ENCODE assay signal across 8 cellular contexts in genomic region chr19:43131281-43131842, GRCh38. TPM values are rescaled to one million over a fixed set of nuclear protein-coding genes. Genes with fewer than 3 reads are reported as not detected.
"Had no signal": no experiment of that assay in that cellular context is flagged by ENCODE, and none has a peak within 500 bp of the region (broad histone marks: within the 10 kb centered on the region; RNA-seq: fewer than 3 reads in every experiment).

No MANE protein-coding gene starts in this region.

RNA-seq across cellular contexts. Expression of gene PSG2, which starts 48.9 kb away (rescaled TPM):
- total RNA-seq: activated CD4-positive, alpha-beta T cell treated with anti-CD3 and anti-CD28 coated beads, Interleukin-2, amount 10 ng/mL, durations not matched to agents 7 days and 5 days; activated naive CD4-positive, alpha-beta T cell treated with anti-CD3 and anti-CD28 coated beads, Interleukin-2, amount 50 U/mL, for 72 hours; activated T-cell treated with anti-CD3 and anti-CD28 coated beads, Interleukin-2, amount 50 U/mL, for 72 hours; esophagus squamous epithelium; posterior vena cava; right atrium auricular region; skeletal muscle tissue; vagina had no signal

RNA-seq across cellular contexts. Expression of gene PSG5, which starts 55.0 kb away (rescaled TPM):
- total RNA-seq: activated CD4-positive, alpha-beta T cell treated with anti-CD3 and anti-CD28 coated beads, Interleukin-2, amount 10 ng/mL, durations not matched to agents 7 days and 5 days; activated naive CD4-positive, alpha-beta T cell treated with anti-CD3 and anti-CD28 coated beads, Interleukin-2, amount 50 U/mL, for 72 hours; activated T-cell treated with anti-CD3 and anti-CD28 coated beads, Interleukin-2, amount 50 U/mL, for 72 hours; esophagus squamous epithelium; posterior vena cava; right atrium auricular region; skeletal muscle tissue; vagina had no signal
